In genomic region chr13:53124568-53125094, GRCh38 we compare ENCODE assay signal across 14 cellular contexts.
DNase-seq lines count a peak whose midpoint lies in the region; ATAC-seq, FAIRE-seq and TF ChIP-seq lines count a peak whose summit lies in the region.
"Had no signal": no experiment of that assay in that cellular context is flagged by ENCODE, and none has a peak within 500 bp of the region (broad histone marks: within the 10 kb centered on the region; RNA-seq: fewer than 3 reads in every experiment).

No MANE protein-coding gene starts in this region.

- ATAC-seq in HG02798 (IDR thresholded peaks at IDR 0.05; ENCODE audit: poor library complexity, unreplicated experiment): peak; percentile 61
- ATAC-seq: A549; CD8-positive, alpha-beta T cell had no signal

- DNase-seq in GDM1 (lab: John Stamatoyannopoulos, UW): peak; percentile 26
- DNase-seq in SK-MEL-5 (ENCODE audit: low read depth, low spot score): peak; percentile 18
- DNase-seq in bronchial epithelial cell (ENCODE audit: low read depth): no peak
- DNase-seq in activated CD8-positive, alpha-beta memory T cell treated with anti-CD3 and anti-CD28 coated beads for 24 hours: no peak
- DNase-seq in lower leg skin (ENCODE audit: low spot score in 2 of 2): no peak
- DNase-seq in COR-L47 (lab: John Stamatoyannopoulos, UW): no peak
- DNase-seq: Caco-2; CD8-positive, alpha-beta T cell; DMS79; HCEC 1CT; HFFc6 had no signal

- TF ChIP-seq POLR2A in lower leg skin (IDR thresholded peaks at IDR 0.05): no peak

- intact Hi-C loops in lower leg skin (cut with DNase I; ENCODE audit: low total_unique reads): no loop called here

- no peaks in the 10 kb centered on the region for H3K27me3 ChIP-seq in bronchial epithelial cell (ENCODE audit: control insufficient read depth, insufficient read depth, low read length)

- TF ChIP-seq CTCF in bronchial epithelial cell (IDR thresholded peaks at IDR 0.05; ENCODE audit: insufficient read depth, low read length, severe bottlenecking) (no peak), lower leg skin (IDR thresholded peaks at IDR 0.05) (no peak)

- H3K4me3 ChIP-seq in bronchial epithelial cell (ENCODE audit: low read depth, low read length) (no peak overlapping the region), lower leg skin (ENCODE audit: low read depth, poor library complexity, severe bottlenecking) (no peak overlapping the region)
- H3K4me3 ChIP-seq: A549 had no signal

- FAIRE-seq in bronchial epithelial cell (lab: Jason Lieb, UNC): peak; percentile 89
- FAIRE-seq: A549, GM12892 had no signal

- in situ Hi-C loops in SK-MEL-5 (cut with HindIII; ENCODE audit: low pct_unique_long_range_greater_than_20kb, low sequenced_read_pairs): no loop called here

- WGBS in lower leg skin, 2 donors: 64 to 69% methylated on average over 4 of the region's 4 CpGs

- no peaks in the 10 kb centered on the region for H3K36me3 ChIP-seq in bronchial epithelial cell (ENCODE audit: control insufficient read depth, insufficient read depth, low read length)

Comparison
In these comparisons a context has a peak if more than half of its experiments do, and no peak if none do; other contexts are left out.
1. DNase-seq: peak in GDM1 (single experiment) and SK-MEL-5 (single experiment); none in bronchial epithelial cell (single experiment), activated CD8-positive, alpha-beta memory T cell treated with anti-CD3 and anti-CD28 coated beads for 24 hours (single experiment), lower leg skin (0 of 2) and COR-L47 (single experiment).